ENCODE assay signal across 8 cellular contexts in the genomic region with DNA sequence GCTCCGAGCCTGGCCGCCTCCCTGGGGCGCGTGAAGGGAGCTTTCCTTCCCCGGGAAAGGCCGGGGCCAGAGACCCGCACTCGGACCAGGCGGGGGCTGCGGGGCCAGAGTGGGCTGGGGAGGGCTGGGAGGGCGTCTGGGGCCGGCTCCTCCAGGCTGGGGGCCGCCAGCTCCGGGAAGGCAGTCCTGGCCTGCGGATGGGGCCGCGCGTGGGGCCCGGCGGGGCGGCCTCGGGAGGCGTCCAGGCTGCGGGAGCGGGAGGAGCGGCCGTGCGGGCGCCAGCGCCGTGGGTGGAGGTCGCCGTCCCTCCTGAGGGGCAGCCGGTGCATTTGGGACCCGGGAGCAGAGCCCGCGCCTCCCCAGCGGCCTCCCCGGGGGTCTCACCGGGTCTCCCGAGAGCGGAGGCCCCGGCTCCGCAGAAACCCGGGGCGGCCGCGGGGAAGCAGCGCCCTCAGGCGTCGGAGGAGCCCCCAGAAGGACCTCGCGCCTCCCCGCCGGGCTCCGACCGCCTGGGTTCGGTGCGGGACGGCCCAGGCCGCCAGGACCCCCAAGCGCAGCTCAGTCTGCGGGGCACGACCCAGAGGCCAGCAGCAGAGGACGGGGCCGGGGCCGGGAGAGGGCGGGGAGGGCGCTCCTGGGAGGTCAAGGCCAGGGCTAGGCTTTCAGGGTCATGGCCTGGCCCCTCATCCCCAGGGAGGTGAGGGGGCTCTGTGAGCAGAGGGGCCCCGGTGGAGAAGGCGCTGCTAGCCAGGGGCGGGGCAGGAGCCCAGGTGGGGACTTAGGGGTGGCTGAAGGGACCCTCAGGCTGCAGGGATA. TPM values are rescaled to one million over a fixed set of nuclear protein-coding genes. Genes with fewer than 3 reads are reported as not detected.
A peak's percentile ranks its signal among the peaks of the same experiment; 100 is the strongest.
DNase-seq lines count a peak whose midpoint lies in the region; ATAC-seq, FAIRE-seq and TF ChIP-seq lines count a peak whose summit lies in the region.

No MANE protein-coding gene starts in this region.

- H3K27me3 ChIP-seq in duodenal mucosa (ENCODE audit: control insufficient read depth in 1 of 2, insufficient read depth in 2 of 2, low read length in 2 of 2) (peaks cover 36 to 52% of the 10 kb centered on the region in 2 donors), tibial artery (peaks cover 0 to 58% of the 10 kb centered on the region in 2 donors)

- H3K4me1 ChIP-seq in HEK293 (ENCODE audit: control insufficient read depth, insufficient read depth, low read length), result 0 out of 2 replicates have a peak, but pooled peaks cover 2% of the 10 kb centered on the region
- H3K4me1 ChIP-seq in duodenal mucosa (ENCODE audit: control insufficient read depth in 1 of 2, insufficient read depth in 2 of 2, low read length in 2 of 2), result peaks cover 0 to 6% of the 10 kb centered on the region in 2 donors
- H3K4me1 ChIP-seq in mucosa of descending colon (ENCODE audit: low read depth), result peaks cover 14% of the 10 kb centered on the region
- H3K4me1 ChIP-seq in tibial artery, result peaks cover 0 to 48% (median 30%) of the 10 kb centered on the region in 4 donors

- no peak overlapping the region; the same call in 1 of the 2 replicates for H3K27ac ChIP-seq in HEK293 (ENCODE audit: extremely low read depth, low read depth, low read length)
- no peak overlapping the region for H3K27ac ChIP-seq in duodenal mucosa (ENCODE audit: low read depth, low read length)
- H3K27ac ChIP-seq in tibial artery, result no peak overlapping the region

- CTCF ChIA-PET in AG04449 (lab: Yijun Ruan, JAX) (interaction anchor here (0.7 to 4.9 kb wide), 18 partner anchors 8 to 205 kb away, joined by 3 to 52 read pairs (median 4); a partner anchor contains a TSS), HEK293 (lab: Yijun Ruan, JAX) (interaction anchor here (0.5 to 3.1 kb wide), 15 partner anchors 15 to 422 kb away, joined by 3 to 21 read pairs (median 3); a partner anchor contains a TSS)

- peaks cover 0 to 17% of the 10 kb centered on the region in 2 experiments; a peak in 1 of 3 replicates for H3K36me3 ChIP-seq in HEK293 (ENCODE audit: control insufficient read depth in 2 of 2, insufficient read depth in 1 of 2, low read length in 2 of 2)
- no peaks in the 10 kb centered on the region for H3K36me3 ChIP-seq in duodenal mucosa (ENCODE audit: control insufficient read depth in 1 of 2, insufficient read depth in 2 of 2, low read length in 2 of 2)
- H3K36me3 ChIP-seq in mucosa of descending colon (ENCODE audit: low read depth), result no peaks in the 10 kb centered on the region
- peaks cover 0 to 4% (median 4%) of the 10 kb centered on the region in 3 donors for H3K36me3 ChIP-seq in tibial artery

- intact Hi-C loops in mucosa of descending colon (cut with DNase I, micrococcal nuclease) (loop anchor here in 1 of 2 donors (5.0 kb wide), 1 partner anchor 40 kb away; no protein-coding TSS in a partner anchor), tibial artery (cut with DNase I; ENCODE audit: low total_unique reads) (loop anchor here (2.0 kb wide), 1 partner anchor 40 kb away; no protein-coding TSS in a partner anchor)

- no peak for DNase-seq in AG04449 (ENCODE audit: low read depth, low spot score)
- DNase-seq in activated CD4-positive, alpha-beta T cell treated with anti-CD3 and anti-CD28 coated beads for 1 hour, result peak; percentile 61
- peak; percentile 54 to 75 (median 71) for DNase-seq in mucosa of descending colon
- DNase-seq in tibial artery, result peak in 1 of 2 donors; percentile 70
- no peak for DNase-seq in superior temporal gyrus (ENCODE audit: extremely low spot score)
- no peak for DNase-seq in H54 (ENCODE audit: insufficient read length, low spot score)

- TF ChIP-seq CTCF in AG04449 (IDR thresholded peaks at IDR 0.05; ENCODE audit: insufficient read depth, low read length, missing control alignments), result peak; percentile 62
- 0 out of 2 replicates have a peak, but pooled peaks have one; percentile 38 for TF ChIP-seq CTCF in HEK293 (tag by site-specific recombination; IDR thresholded peaks at IDR 0.05)
- TF ChIP-seq CTCF in mucosa of descending colon (IDR thresholded peaks at IDR 0.05), result peak; percentile 27
- peak; percentile 29 to 56 for TF ChIP-seq CTCF in tibial artery (IDR thresholded peaks at IDR 0.05)

- no peak for TF ChIP-seq POLR2A in H54 (IDR thresholded peaks at IDR 0.05; ENCODE audit: low read depth, low read length)

- no peak for FAIRE-seq in H54 (lab: Jason Lieb, UNC)

- H3K9me3 ChIP-seq in HEK293 (ENCODE audit: control insufficient read depth, insufficient read depth, low read depth, low read length) (no peaks in the 10 kb centered on the region), duodenal mucosa (ENCODE audit: control insufficient read depth in 1 of 2, low read length in 2 of 2) (no peaks in the 10 kb centered on the region), mucosa of descending colon (no peaks in the 10 kb centered on the region), tibial artery (no peaks in the 10 kb centered on the region)

- H3K9ac ChIP-seq in duodenal mucosa (ENCODE audit: low read depth in 1 of 2, low read length in 2 of 2), result no peak overlapping the region

- peak overlapping the region; percentile 29 for H3K4me3 ChIP-seq in AG04449 (ENCODE audit: low read depth, low read length)
- H3K4me3 ChIP-seq in HEK293 (ENCODE audit: low read depth, low read length), result peak overlapping the region; percentile 19
- peak overlapping the region; percentile 3 to 10 for H3K4me3 ChIP-seq in duodenal mucosa (ENCODE audit: low read depth in 1 of 2, low read length in 2 of 2)
- no peak overlapping the region for H3K4me3 ChIP-seq in mucosa of descending colon
- peak overlapping the region; percentile 41 to 47 for H3K4me3 ChIP-seq in tibial artery

- POLR2A ChIA-PET in AG04449 (lab: Yijun Ruan, JAX) (no interaction called here), HEK293 (lab: Yijun Ruan, JAX) (interaction anchor here (0.7 to 1.1 kb wide), 3 partner anchors 16 to 131 kb away, joined by 4 to 8 read pairs (median 5); a partner anchor contains a TSS)

- ATAC-seq in mucosa of descending colon, result peak; percentile 60

TF ChIP-seq in HEK293, 187 proteins besides CTCF, POLR2A, EP300 and RAD21 (continues in another document):
- TF ChIP-seq SALL2 (tag by site-specific recombination; IDR thresholded peaks at IDR 0.05; ENCODE audit: borderline replicate concordance) (no peak), ZNF335 (tag by site-specific recombination; conservative IDR thresholded peaks at IDR 0.05) (0 out of 2 replicates have a peak, but pooled peaks have one; percentile 6), ZNF423 (tag by site-specific recombination; IDR thresholded peaks at IDR 0.05) (peak; percentile 76), BCL11B (tag by site-specific recombination; IDR thresholded peaks at IDR 0.05; ENCODE audit: low read depth) (0 out of 2 replicates have a peak, but pooled peaks have one; percentile 44), SP3 (tag by site-specific recombination; IDR thresholded peaks at IDR 0.05) (no peak), ZSCAN30 (tag by site-specific recombination; IDR thresholded peaks at IDR 0.05) (0 out of 2 replicates have a peak, but pooled peaks have one; percentile 36), ZNF561 (tag by site-specific recombination; IDR thresholded peaks at IDR 0.05; ENCODE audit: borderline replicate concordance) (0 out of 2 replicates have a peak, but pooled peaks have one; percentile 34), OSR2 (tag by site-specific recombination; IDR thresholded peaks at IDR 0.05) (no peak), ZBTB8A (tag by site-specific recombination; IDR thresholded peaks at IDR 0.05) (peak; percentile 53; the same call in 1 of the 2 replicates), GLIS1 (tag by site-specific recombination; IDR thresholded peaks at IDR 0.05) (peak; percentile 74), ZNF174 (tag by site-specific recombination; IDR thresholded peaks at IDR 0.05) (no peak), GLIS2 (tag by site-specific recombination; IDR thresholded peaks at IDR 0.05) (peak; percentile 37; the same call in 1 of the 2 replicates), ZBTB48 (tag by site-specific recombination; IDR thresholded peaks at IDR 0.05) (0 out of 2 replicates have a peak, but pooled peaks have one; percentile 22)
- TF ChIP-seq, protein P1, sequence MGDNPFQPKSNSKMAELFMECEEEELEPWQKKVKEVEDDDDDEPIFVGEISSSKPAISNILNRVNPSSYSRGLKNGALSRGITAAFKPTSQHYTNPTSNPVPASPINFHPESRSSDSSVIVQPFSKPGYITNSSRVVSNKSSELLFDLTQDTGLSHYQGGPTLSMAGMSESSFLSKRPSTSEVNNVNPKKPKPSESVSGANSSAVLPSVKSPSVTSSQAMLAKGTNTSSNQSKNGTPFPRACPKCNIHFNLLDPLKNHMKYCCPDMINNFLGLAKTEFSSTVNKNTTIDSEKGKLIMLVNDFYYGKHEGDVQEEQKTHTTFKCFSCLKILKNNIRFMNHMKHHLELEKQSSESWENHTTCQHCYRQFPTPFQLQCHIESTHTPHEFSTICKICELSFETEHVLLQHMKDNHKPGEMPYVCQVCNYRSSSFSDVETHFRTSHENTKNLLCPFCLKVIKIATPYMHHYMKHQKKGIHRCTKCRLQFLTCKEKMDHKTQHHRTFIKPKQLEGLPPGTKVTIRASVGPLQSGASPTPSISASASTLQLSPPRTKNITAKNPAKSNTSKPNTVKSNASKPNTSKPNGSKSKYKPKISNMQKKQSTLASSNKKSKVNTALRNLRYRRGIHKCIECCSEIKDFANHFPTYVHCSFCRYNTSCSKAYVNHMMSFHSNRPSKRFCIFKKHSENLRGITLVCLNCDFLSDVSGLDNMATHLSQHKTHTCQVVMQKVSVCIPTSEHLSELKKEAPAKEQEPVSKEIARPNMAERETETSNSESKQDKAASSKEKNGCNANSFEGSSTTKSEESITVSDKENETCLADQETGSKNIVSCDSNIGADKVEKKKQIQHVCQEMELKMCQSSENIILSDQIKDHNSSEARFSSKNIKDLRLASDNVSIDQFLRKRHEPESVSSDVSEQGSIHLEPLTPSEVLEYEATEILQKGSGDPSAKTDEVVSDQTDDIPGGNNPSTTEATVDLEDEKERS (tag by site-specific recombination; IDR thresholded peaks at IDR 0.05), result no peak
- TF ChIP-seq, protein P2, sequence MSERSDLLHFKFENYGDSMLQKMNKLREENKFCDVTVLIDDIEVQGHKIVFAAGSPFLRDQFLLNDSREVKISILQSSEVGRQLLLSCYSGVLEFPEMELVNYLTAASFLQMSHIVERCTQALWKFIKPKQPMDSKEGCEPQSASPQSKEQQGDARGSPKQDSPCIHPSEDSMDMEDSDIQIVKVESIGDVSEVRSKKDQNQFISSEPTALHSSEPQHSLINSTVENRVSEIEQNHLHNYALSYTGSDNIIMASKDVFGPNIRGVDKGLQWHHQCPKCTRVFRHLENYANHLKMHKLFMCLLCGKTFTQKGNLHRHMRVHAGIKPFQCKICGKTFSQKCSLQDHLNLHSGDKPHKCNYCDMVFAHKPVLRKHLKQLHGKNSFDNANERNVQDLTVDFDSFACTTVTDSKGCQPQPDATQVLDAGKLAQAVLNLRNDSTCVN (tag by site-specific recombination; optimal IDR thresholded peaks at IDR 0.05), result peak; percentile 16

RNA-seq across cellular contexts. Expression of a gene that starts 7.3 kb away (rescaled TPM):
- total RNA-seq in mucosa of descending colon, result 10 to 100 TPM; 19.8 to 42.2 (median 20.9) TPM

RNA-seq across cellular contexts. Expression of a gene that starts 11.9 kb away (rescaled TPM):
- total RNA-seq in mucosa of descending colon, result 10 to 100 TPM; 10.8 to 52.3 (median 51.1) TPM

RNA-seq across cellular contexts. Expression of a gene that starts 59.1 kb away (rescaled TPM):
- total RNA-seq in mucosa of descending colon, result 100 to 1,000 TPM; 202 to 391 (median 286) TPM

Comparison
In these comparisons a context has a peak if more than half of its experiments do, and no peak if none do; other contexts are left out.
1. DNase-seq: peak in activated CD4-positive, alpha-beta T cell treated with anti-CD3 and anti-CD28 coated beads for 1 hour (single experiment) and mucosa of descending colon (3 of 3); none in AG04449 (single experiment), superior temporal gyrus (single experiment) and H54 (single experiment).
2. Peak in every context shown above with its lines, with median percentiles within 50 percentile points of each other: CTCF ChIP-seq.